Comparison of ENCODE assay signal across 1 cellular context in genomic region chr7:5638994-5639393, GRCh38.
TF ChIP-seq lines count a peak whose summit lies in the region.

No MANE protein-coding gene starts in this region.

TF ChIP-seq in SK-N-SH treated with all-trans-retinoic acid at 6 μM for 48 hours, 23 proteins besides CTCF, POLR2A, EP300 and RAD21 (continued from another document):
- TF ChIP-seq TSHZ2 (CRISPR knock-in tag; IDR thresholded peaks at IDR 0.05) (no peak), ISL1 (CRISPR knock-in tag; IDR thresholded peaks at IDR 0.05) (peak; percentile 67), CSDC2 (CRISPR knock-in tag; IDR thresholded peaks at IDR 0.05) (no peak), ZFP3 (CRISPR knock-in tag; IDR thresholded peaks at IDR 0.05) (peak; percentile 32; the same call in 1 of the 2 replicates), ESRRG (CRISPR knock-in tag; IDR thresholded peaks at IDR 0.05) (no peak)
